In the genomic region with DNA sequence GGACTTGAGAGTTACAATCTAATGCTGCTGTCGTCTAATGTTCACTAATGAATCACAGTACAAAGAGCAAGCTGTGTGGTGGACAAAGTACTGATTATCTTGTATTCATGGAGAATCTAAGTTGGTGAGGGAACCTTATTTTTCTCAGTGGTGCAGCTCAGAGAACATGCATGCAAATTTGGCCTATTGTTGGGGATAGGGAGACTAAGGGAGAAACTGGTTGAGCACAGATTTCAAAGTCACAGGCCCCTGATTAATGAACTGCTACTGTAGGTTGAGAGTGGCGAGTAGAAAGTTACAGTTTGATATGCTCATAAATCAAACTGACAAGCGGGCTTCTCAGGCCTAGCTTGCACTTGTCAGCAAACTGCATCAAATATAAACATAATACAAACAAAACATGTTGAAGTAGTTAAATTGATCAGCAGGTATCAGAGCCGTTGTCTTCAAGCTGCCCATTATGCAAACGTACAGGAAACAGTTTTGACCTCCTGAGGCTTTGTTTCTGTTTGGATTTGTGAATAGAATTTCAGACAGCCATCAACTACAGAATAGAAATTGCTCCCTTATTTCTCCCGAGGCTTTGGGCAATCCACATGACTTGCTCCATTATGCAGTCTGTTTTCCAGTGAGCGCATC, we compare ENCODE assay signal across 14 cellular contexts.
DNase-seq lines count a peak whose midpoint lies in the region; ATAC-seq and TF ChIP-seq lines count a peak whose summit lies in the region.
"Had no signal": no experiment of that assay in that cellular context is flagged by ENCODE, and none has a peak within 500 bp of the region (broad histone marks: within the 10 kb centered on the region; RNA-seq: fewer than 3 reads in every experiment).

No MANE protein-coding gene starts in this region.

- H3K36me3 ChIP-seq in cardiac muscle cell: no peaks in the 10 kb centered on the region
- H3K36me3 ChIP-seq: spleen had no signal

- no peak for ATAC-seq in right cardiac atrium
- no peak for ATAC-seq in HG03159 (IDR thresholded peaks at IDR 0.05; ENCODE audit: unreplicated experiment)
- no peak for ATAC-seq in GM21717 (IDR thresholded peaks at IDR 0.05; ENCODE audit: unreplicated experiment)
- ATAC-seq in HG03280 (IDR thresholded peaks at IDR 0.05; ENCODE audit: unreplicated experiment): no peak
- ATAC-seq: A549; activated T-helper 17 cell treated with anti-CD3 and anti-CD28 coated beads, Interleukin-2, amount 50 U/mL, for 72 hours had no signal

- DNase-seq in cardiac muscle cell (ENCODE audit: low read depth in 1 of 2, low spot score in 1 of 2) (peak in 1 of 2 donors; percentile 11), right cardiac atrium (no peak), NCI-H748 treated with DMSO at 0.1 percent for 48 hours (lab: John Stamatoyannopoulos, UW) (peak; percentile 82), inferior parietal cortex (ENCODE audit: extremely low spot score) (peak; percentile 22), type B pancreatic cell (ENCODE audit: extremely low spot score, unreplicated experiment) (no peak)
- DNase-seq: activated CD4-positive, alpha-beta memory T cell treated with anti-CD3 and anti-CD28 coated beads, Interleukin-2, amount 10 ng/mL, durations not matched to agents 7 days and 5 days; Caco-2; IMR-90; spleen had no signal

- 65% methylated on average over 7 of the region's 7 CpGs for WGBS in right cardiac atrium

- H3K27ac Mint-ChIP-seq in type B pancreatic cell: peak overlapping the region; percentile 7
- H3K27ac Mint-ChIP-seq: activated CD4-positive, alpha-beta memory T cell treated with anti-CD3 and anti-CD28 coated beads, Interleukin-2, amount 10 ng/mL, durations not matched to agents 7 days and 5 days; activated T-helper 17 cell treated with anti-CD3 and anti-CD28 coated beads, Interleukin-2, amount 50 U/mL, for 72 hours had no signal

- H3K9me3 Mint-ChIP-seq in type B pancreatic cell: no peaks in the 10 kb centered on the region
- H3K9me3 Mint-ChIP-seq: activated CD4-positive, alpha-beta memory T cell treated with anti-CD3 and anti-CD28 coated beads, Interleukin-2, amount 10 ng/mL, durations not matched to agents 7 days and 5 days; activated T-helper 17 cell treated with anti-CD3 and anti-CD28 coated beads, Interleukin-2, amount 50 U/mL, for 72 hours had no signal

- H3K27me3 Mint-ChIP-seq in type B pancreatic cell: no peaks in the 10 kb centered on the region
- H3K27me3 Mint-ChIP-seq: activated CD4-positive, alpha-beta memory T cell treated with anti-CD3 and anti-CD28 coated beads, Interleukin-2, amount 10 ng/mL, durations not matched to agents 7 days and 5 days; activated T-helper 17 cell treated with anti-CD3 and anti-CD28 coated beads, Interleukin-2, amount 50 U/mL, for 72 hours had no signal

- H3K27ac ChIP-seq in cardiac muscle cell (peak overlapping the region; percentile 20), right cardiac atrium (ENCODE audit: low read length) (no peak overlapping the region)
- H3K27ac ChIP-seq: A549, spleen had no signal

- H3K27me3 ChIP-seq in cardiac muscle cell (no peaks in the 10 kb centered on the region), right cardiac atrium (ENCODE audit: control insufficient read depth, insufficient read depth) (no peaks in the 10 kb centered on the region)
- H3K27me3 ChIP-seq: spleen had no signal

- no peak for TF ChIP-seq CTCF in cardiac muscle cell (IDR thresholded peaks at IDR 0.05; ENCODE audit: low read depth, low read length)
- TF ChIP-seq CTCF in type B pancreatic cell (conservative IDR thresholded peaks at IDR 0.05): no peak

- peaks cover 15% of the 10 kb centered on the region for H3K4me1 Mint-ChIP-seq in type B pancreatic cell (ENCODE audit: unreplicated experiment)
- H3K4me1 Mint-ChIP-seq: activated CD4-positive, alpha-beta memory T cell treated with anti-CD3 and anti-CD28 coated beads, Interleukin-2, amount 10 ng/mL, durations not matched to agents 7 days and 5 days; activated T-helper 17 cell treated with anti-CD3 and anti-CD28 coated beads, Interleukin-2, amount 50 U/mL, for 72 hours had no signal

- H3K4me3 ChIP-seq in cardiac muscle cell (no peak overlapping the region), right cardiac atrium (ENCODE audit: low read length) (no peak overlapping the region)
- H3K4me3 ChIP-seq: A549, spleen had no signal

- H3K9me3 ChIP-seq in cardiac muscle cell (ENCODE audit: low read depth) (no peaks in the 10 kb centered on the region), right cardiac atrium (ENCODE audit: control insufficient read depth, low read length) (no peaks in the 10 kb centered on the region)
- H3K9me3 ChIP-seq: A549, Caco-2, spleen had no signal

- no peak overlapping the region for H3K4me3 Mint-ChIP-seq in type B pancreatic cell
- H3K4me3 Mint-ChIP-seq: activated CD4-positive, alpha-beta memory T cell treated with anti-CD3 and anti-CD28 coated beads, Interleukin-2, amount 10 ng/mL, durations not matched to agents 7 days and 5 days; activated T-helper 17 cell treated with anti-CD3 and anti-CD28 coated beads, Interleukin-2, amount 50 U/mL, for 72 hours had no signal

- H3K4me1 ChIP-seq in cardiac muscle cell (ENCODE audit: low read depth) (peaks cover 12% of the 10 kb centered on the region), right cardiac atrium (ENCODE audit: control insufficient read depth, insufficient read depth, low read length) (no peaks in the 10 kb centered on the region)
- H3K4me1 ChIP-seq: A549, Caco-2, spleen had no signal

- H3K36me3 Mint-ChIP-seq in type B pancreatic cell: no peaks in the 10 kb centered on the region

- intact Hi-C loops in right cardiac atrium (cut with DNase I): no loop called here

Comparison
In these comparisons a context has a peak if more than half of its experiments do, and no peak if none do; other contexts are left out.
1. DNase-seq: peak in NCI-H748 treated with DMSO at 0.1 percent for 48 hours (single experiment) and inferior parietal cortex (single experiment); none in right cardiac atrium (0 of 3) and type B pancreatic cell (single experiment).